In genomic region chr4:153582954-153583456, GRCh38 we compare ENCODE assay signal across 1 cellular context.
TF ChIP-seq lines count a peak whose summit lies in the region.

No MANE protein-coding gene starts in this region.

TF ChIP-seq in K562, 482 proteins besides CTCF, POLR2A, EP300 and RAD21 (continued from another document):
- no peak for TF ChIP-seq ZNF318 (IDR thresholded peaks at IDR 0.05; ENCODE audit: borderline replicate concordance in 1 of 2, low read depth in 1 of 2)
- TF ChIP-seq C11orf30 (IDR thresholded peaks at IDR 0.05; ENCODE audit: low read depth): peak; percentile 55
- TF ChIP-seq AFF1 (IDR thresholded peaks at IDR 0.05; ENCODE audit: low read depth in 1 of 2, partially characterized antibody in 2 of 2): no peak
- TF ChIP-seq PHF8 (IDR thresholded peaks at IDR 0.05; ENCODE audit: borderline replicate concordance, low read length): no peak
- TF ChIP-seq RFX1 (IDR thresholded peaks at IDR 0.05): no peak
- peak; percentile 52; the same call in 1 of the 2 replicates for TF ChIP-seq ZNF316 (IDR thresholded peaks at IDR 0.05)
- TF ChIP-seq ILF3 (IDR thresholded peaks at IDR 0.05; ENCODE audit: borderline replicate concordance): no peak
- peak; percentile 20; the same call in 1 of the 2 replicates for TF ChIP-seq MAFG (tag; conservative IDR thresholded peaks at IDR 0.05)
- TF ChIP-seq ZNF12 (CRISPR knock-in tag; IDR thresholded peaks at IDR 0.05): no peak
- TF ChIP-seq ZBTB43 (CRISPR knock-in tag; IDR thresholded peaks at IDR 0.05): no peak
- no peak for TF ChIP-seq LEF1 (IDR thresholded peaks at IDR 0.05)
- no peak for TF ChIP-seq ZNF143 (CRISPR knock-in tag; IDR thresholded peaks at IDR 0.05)
- TF ChIP-seq BHLHE40 (IDR thresholded peaks at IDR 0.05; ENCODE audit: low read length): no peak
- no peak for TF ChIP-seq SRSF1 (IDR thresholded peaks at IDR 0.05; ENCODE audit: low read depth, low read length)
- TF ChIP-seq ATF1 (CRISPR knock-in tag; IDR thresholded peaks at IDR 0.05): no peak
- TF ChIP-seq ATF1 (tag; IDR thresholded peaks at IDR 0.05): no peak
TF ChIP-seq in K562: peak in this region for 3.
